ENCODE assay signal across 20 cellular contexts in genomic region chr12:72368298-72368697, GRCh38.
"Had no signal": no experiment of that assay in that cellular context is flagged by ENCODE, and none has a peak within 500 bp of the region (broad histone marks: within the 10 kb centered on the region; RNA-seq: fewer than 3 reads in every experiment).

No MANE protein-coding gene starts in this region.

- H3K27me3 ChIP-seq: esophagus squamous epithelium, gastroesophageal sphincter, right lobe of liver, testis, tibial nerve had no signal

- H3K36me3 ChIP-seq: esophagus squamous epithelium, gastroesophageal sphincter, left ventricle myocardium inferior, lower lobe of right lung, right lobe of liver, tibial nerve had no signal

- H3K9me3 ChIP-seq: esophagus squamous epithelium, gastroesophageal sphincter, left ventricle myocardium inferior, lower lobe of right lung, psoas muscle, right lobe of liver, testis, tibial nerve had no signal

- H3K4me1 ChIP-seq: esophagus squamous epithelium, gastroesophageal sphincter, left ventricle myocardium inferior, lower lobe of right lung, psoas muscle, right lobe of liver, testis, tibial nerve had no signal

- H3K4me3 ChIP-seq: esophagus squamous epithelium, gastroesophageal sphincter, left ventricle myocardium inferior, lower lobe of right lung, psoas muscle, right lobe of liver, testis, tibial nerve had no signal

- ATAC-seq: effector memory CD8-positive, alpha-beta T cell; gastroesophageal sphincter; left cardiac atrium; lower lobe of right lung; psoas muscle; stimulated activated naive B cell treated with anti-CD40 and anti-IgM and Interleukin-4, amounts not matched to agents 10 μg/mL and 1 μg/mL and 100 μg/mL, for 72 hours; stimulated activated naive CD8-positive, alpha-beta T cell treated with anti-CD3 and anti-CD28 coated beads, Interleukin-15, amount 100 ng/mL, for 72 hours had no signal

- H3K27ac ChIP-seq: esophagus squamous epithelium, gastroesophageal sphincter, left ventricle myocardium inferior, lower lobe of right lung, psoas muscle, right lobe of liver, testis, tibial nerve had no signal

- DNase-seq: effector memory CD8-positive, alpha-beta T cell; esophagus squamous epithelium; glutamatergic neuron; left cardiac atrium; left ventricle myocardium inferior; lower lobe of right lung; naive B cell; nephron progenitor cell; psoas muscle; retina; stimulated activated CD4-positive, alpha-beta T cell treated with anti-CD3 and anti-CD28 coated beads, Interleukin-2, amount 100 ng/mL, for 24 hours; stimulated activated CD4-positive, alpha-beta T cell treated with anti-CD3 and anti-CD28 coated beads, Interleukin-4, amount 100 ng/mL, for 4 hours; stimulated activated naive B cell treated with anti-CD40 and anti-IgM and Interleukin-4, amounts not matched to agents 10 μg/mL and 1 μg/mL and 100 μg/mL, for 72 hours; stimulated activated naive CD8-positive, alpha-beta T cell treated with anti-CD3 and anti-CD28 coated beads, Interleukin-15, amount 100 ng/mL, for 72 hours; testis had no signal

- FAIRE-seq: colon, keratinocyte had no signal
